Comparison of ENCODE assay signal across 9 cellular contexts in genomic region chr12:126069549-126070165, GRCh38.
DNase-seq lines count a peak whose midpoint lies in the region; ATAC-seq, FAIRE-seq and TF ChIP-seq lines count a peak whose summit lies in the region.
"Had no signal": no experiment of that assay in that cellular context is flagged by ENCODE, and none has a peak within 500 bp of the region (broad histone marks: within the 10 kb centered on the region; RNA-seq: fewer than 3 reads in every experiment).

No MANE protein-coding gene starts in this region.

- no peak for FAIRE-seq in frontal cortex (lab: Jason Lieb, UNC)
- FAIRE-seq: colon had no signal

- ATAC-seq in HG03469 (IDR thresholded peaks at IDR 0.05; ENCODE audit: unreplicated experiment) = peak; percentile 64
- ATAC-seq in right lobe of liver = peak; percentile 69 to 89 (median 78)

- no peak for TF ChIP-seq POLR2A in adrenal gland (IDR thresholded peaks at IDR 0.05)
- TF ChIP-seq POLR2A in right lobe of liver (IDR thresholded peaks at IDR 0.05) = no peak

- H3K36me3 ChIP-seq in adrenal gland (replicated peaks in 1 of 2) = no peaks in the 10 kb centered on the region
- no peaks in the 10 kb centered on the region for H3K36me3 ChIP-seq in right lobe of liver

- 16 to 25% (median 21%) methylated on average over 4 of the region's 4 CpGs for WGBS in adrenal gland, 4 donors
- WGBS in right lobe of liver (ENCODE audit: insufficient coverage, low coverage, low lambda C conversion rate, missing lambda C conversion rate) = 10% methylated on average over 4 of the region's 4 CpGs

- H3K27me3 ChIP-seq in adrenal gland (no peaks in the 10 kb centered on the region), right lobe of liver (no peaks in the 10 kb centered on the region)

- no peaks in the 10 kb centered on the region for H3K9me3 ChIP-seq in adrenal gland (replicated peaks in 1 of 3)
- H3K9me3 ChIP-seq in right lobe of liver = no peaks in the 10 kb centered on the region

- H3K27ac ChIP-seq in adrenal gland (no peak overlapping the region), right lobe of liver (no peak overlapping the region)

- DNase-seq in activated CD4-positive, alpha-beta T cell treated with anti-CD3 and anti-CD28 coated beads for 24 hours (ENCODE audit: low read depth in 2 of 2) = peak; percentile 18 to 47
- DNase-seq in activated CD4-positive, alpha-beta T cell treated with anti-CD3 and anti-CD28 coated beads, Interleukin-2, amount 50 U/mL, for 4 hours = no peak
- DNase-seq in NOMO-1 treated with DMSO at 0.1 percent for 48 hours (lab: John Stamatoyannopoulos, UW; ENCODE audit: unreplicated experiment) (peak; percentile 19), adrenal gland (peak; percentile 20 to 73 (median 45)), right lobe of liver (peak in 2 of 3 donors; percentile 44 to 54), frontal cortex (ENCODE audit: low spot score in 2 of 2) (no peak)
- DNase-seq in stimulated activated naive CD4-positive, alpha-beta T cell treated with Interleukin-2 at 50 U/mL for 16 hours (lab: John Stamatoyannopoulos, UW) = no peak

- intact Hi-C loops in adrenal gland (cut with DNase I) (no loop called here), right lobe of liver (cut with DNase I) (loop anchor here in 1 of 2 donors (10.0 kb wide), 1 partner anchor 545 kb away; no protein-coding TSS in a partner anchor)

- no peak overlapping the region for H3K4me3 ChIP-seq in adrenal gland
- no peak overlapping the region for H3K4me3 ChIP-seq in right lobe of liver

- H3K4me1 ChIP-seq in adrenal gland (replicated peaks in 1 of 2) (no peaks in the 10 kb centered on the region), right lobe of liver (peaks cover 0 to 4% (median 0%) of the 10 kb centered on the region in 4 donors)

- TF ChIP-seq CTCF in adrenal gland (IDR thresholded peaks at IDR 0.05) (peak; percentile 35 to 57 (median 44)), right lobe of liver (IDR thresholded peaks at IDR 0.05) (peak; percentile 62 to 81 (median 74))

Comparison
In these comparisons a context has a peak if more than half of its experiments do, and no peak if none do; other contexts are left out.
1. DNase-seq: peak in activated CD4-positive, alpha-beta T cell treated with anti-CD3 and anti-CD28 coated beads for 24 hours (2 of 2), NOMO-1 treated with DMSO at 0.1 percent for 48 hours (single experiment), adrenal gland (7 of 7) and right lobe of liver (2 of 3); none in activated CD4-positive, alpha-beta T cell treated with anti-CD3 and anti-CD28 coated beads, Interleukin-2, amount 50 U/mL, for 4 hours (0 of 2), stimulated activated naive CD4-positive, alpha-beta T cell treated with Interleukin-2 at 50 U/mL for 16 hours (single experiment) and frontal cortex (0 of 2).